ENCODE assay signal across 29 cellular contexts in genomic region chr15:80662756-80663553, GRCh38. TPM values are rescaled to one million over a fixed set of nuclear protein-coding genes. Genes with fewer than 3 reads are reported as not detected.
DNase-seq lines count a peak whose midpoint lies in the region; ATAC-seq, FAIRE-seq and TF ChIP-seq lines count a peak whose summit lies in the region.
"Had no signal": no experiment of that assay in that cellular context is flagged by ENCODE, and none has a peak within 500 bp of the region (broad histone marks: within the 10 kb centered on the region; RNA-seq: fewer than 3 reads in every experiment).

No MANE protein-coding gene starts in this region.

- no peak overlapping the region for H3K23ac ChIP-seq in IMR-90 (ENCODE audit: low read depth, low read length)

- H3K56ac ChIP-seq in IMR-90 (ENCODE audit: extremely low read depth, insufficient read depth, low read length) = no peak overlapping the region

- H2BK5ac ChIP-seq in IMR-90 (ENCODE audit: low read depth, low read length, poor library complexity, severe bottlenecking) = no peak overlapping the region

- no peak overlapping the region for H2BK15ac ChIP-seq in IMR-90 (ENCODE audit: low read depth, low read length)

- BruUV-seq in IMR-90 (replicated peaks; lab: Mats Ljungman, UMichigan) (no TSS peak), mammary epithelial cell (replicated peaks; lab: Mats Ljungman, UMichigan) (no TSS peak)

- dilution Hi-C loops in IMR-90 (cut with HindIII; ENCODE audit: low sequenced_read_pairs, unreplicated experiment) = no loop called here
- dilution Hi-C loops in mammary epithelial cell (cut with HindIII; ENCODE audit: low sequenced_read_pairs) = loop anchor here (5.0 kb wide), 1 partner anchor 36 kb away; no protein-coding TSS in a partner anchor

- no peaks in the 10 kb centered on the region for H3K27me3 ChIP-seq in IMR-90 (ENCODE audit: control insufficient read depth, insufficient read depth, low read length)
- no peaks in the 10 kb centered on the region for H3K27me3 ChIP-seq in mammary epithelial cell (ENCODE audit: insufficient read depth, low read length)
- H3K27me3 ChIP-seq: brain microvascular endothelial cell had no signal

- no peak overlapping the region for H4K91ac ChIP-seq in IMR-90 (ENCODE audit: insufficient read depth, low read depth, low read length)

- TF ChIP-seq RAD21 in A549 (conservative IDR thresholded peaks at IDR 0.05 in 1 of 2, IDR thresholded peaks at IDR 0.05 in 1 of 2) (no peak), IMR-90 (IDR thresholded peaks at IDR 0.05; ENCODE audit: low read length) (no peak)

- no peaks in the 10 kb centered on the region for H3K4me1 Mint-ChIP-seq in activated naive CD8-positive, alpha-beta T cell treated with anti-CD3 and anti-CD28 coated beads, Interleukin-2, amount 50 U/mL, for 24 hours
- H3K4me1 Mint-ChIP-seq: activated CD4-positive, alpha-beta T cell treated with anti-CD3 and anti-CD28 coated beads, Interleukin-2, amount 10 ng/mL, durations not matched to agents 7 days and 5 days; naive thymus-derived CD4-positive, alpha-beta T cell; stimulated activated effector memory CD8-positive, alpha-beta T cell treated with anti-CD3 and anti-CD28 coated beads, Interleukin-12 subunit alpha, Interleukin-12 subunit beta, amount 100 ng/mL, for 72 hours had no signal

- no peak overlapping the region for H2BK20ac ChIP-seq in IMR-90 (ENCODE audit: low read depth, low read length)

- peaks cover 21% of the 10 kb centered on the region for H3K27me3 Mint-ChIP-seq in activated naive CD8-positive, alpha-beta T cell treated with anti-CD3 and anti-CD28 coated beads, Interleukin-2, amount 50 U/mL, for 24 hours

- no peaks in the 10 kb centered on the region for H3K9me3 Mint-ChIP-seq in activated naive CD8-positive, alpha-beta T cell treated with anti-CD3 and anti-CD28 coated beads, Interleukin-2, amount 50 U/mL, for 24 hours
- H3K9me3 Mint-ChIP-seq: activated CD4-positive, alpha-beta T cell treated with anti-CD3 and anti-CD28 coated beads, Interleukin-2, amount 10 ng/mL, durations not matched to agents 7 days and 5 days; endodermal cell; stimulated activated effector memory CD8-positive, alpha-beta T cell treated with anti-CD3 and anti-CD28 coated beads, Interleukin-12 subunit alpha, Interleukin-12 subunit beta, amount 100 ng/mL, for 72 hours; T-helper 1 cell treated with Interleukin-12 subunit alpha and Interleukin-12 subunit beta and Interleukin-4 antibody, amounts not matched to agents 30 μg/mL and 1 μg/mL, for 36 hours had no signal

- H3K4me1 ChIP-seq in A549 (no peaks in the 10 kb centered on the region), IMR-90 (ENCODE audit: control insufficient read depth, insufficient read depth, low read length) (peaks cover 4% of the 10 kb centered on the region), mammary epithelial cell (ENCODE audit: insufficient read depth, low read length) (peaks cover 27% of the 10 kb centered on the region)
- H3K4me1 ChIP-seq: HAP-1 had no signal

- in situ Hi-C loops in IMR-90 (cut with MboI; ENCODE audit: low sequenced_read_pairs) = no loop called here
- in situ Hi-C loops in mammary epithelial cell (cut with MboI; ENCODE audit: low sequenced_read_pairs in 2 of 2) = no loop called here

- WGBS in A549 (ENCODE audit: missing lambda C conversion rate) = 73% methylated on average over 7 of the region's 7 CpGs
- WGBS in IMR-90 (ENCODE audit: extremely low coverage in 2 of 2, insufficient read length in 1 of 2), 2 experiments = 86% methylated on average over 2 of the region's 7 CpGs; no CpG with 5 or more reads in 1 of the 2 experiments
- 51% methylated on average over 6 of the region's 7 CpGs for WGBS in mammary epithelial cell (ENCODE audit: low coverage, missing lambda C conversion rate)

- TF ChIP-seq POLR2A in A549 (IDR thresholded peaks at IDR 0.05; ENCODE audit: low read length) (no peak), IMR-90 (IDR thresholded peaks at IDR 0.05; ENCODE audit: low read depth, low read length) (no peak)

- ATAC-seq in A549 (no peak), IMR-90 (ENCODE audit: low read depth) (no peak)
- no peak for ATAC-seq in activated naive CD8-positive, alpha-beta T cell treated with anti-CD3 and anti-CD28 coated beads, Interleukin-2, amount 50 U/mL, for 24 hours
- ATAC-seq: naive thymus-derived CD4-positive, alpha-beta T cell; stimulated activated effector memory CD8-positive, alpha-beta T cell treated with anti-CD3 and anti-CD28 coated beads, Interleukin-12 subunit alpha, Interleukin-12 subunit beta, amount 100 ng/mL, for 72 hours had no signal

- no peaks in the 10 kb centered on the region for H3K9me3 ChIP-seq in A549
- H3K9me3 ChIP-seq in IMR-90 (ENCODE audit: control insufficient read depth, insufficient read depth, low read length) = no peaks in the 10 kb centered on the region
- H3K9me3 ChIP-seq in mammary epithelial cell (replicated peaks; ENCODE audit: insufficient read depth, low read length) = no peaks in the 10 kb centered on the region
- H3K9me3 ChIP-seq: HAP-1 had no signal

- no peaks in the 10 kb centered on the region for H3K36me3 Mint-ChIP-seq in activated naive CD8-positive, alpha-beta T cell treated with anti-CD3 and anti-CD28 coated beads, Interleukin-2, amount 50 U/mL, for 24 hours (ENCODE audit: low read depth)
- H3K36me3 Mint-ChIP-seq: naive thymus-derived CD4-positive, alpha-beta T cell; stimulated activated effector memory CD8-positive, alpha-beta T cell treated with anti-CD3 and anti-CD28 coated beads, Interleukin-12 subunit alpha, Interleukin-12 subunit beta, amount 100 ng/mL, for 72 hours had no signal

- no peak overlapping the region for H2AK5ac ChIP-seq in IMR-90 (ENCODE audit: low read depth, low read length)

- TF ChIP-seq CTCF in A549 (IDR thresholded peaks at IDR 0.05) = no peak
- TF ChIP-seq CTCF in IMR-90 (conservative IDR thresholded peaks at IDR 0.05; ENCODE audit: low read depth, low read length) = no peak
- no peak for TF ChIP-seq CTCF in mammary epithelial cell (conservative IDR thresholded peaks at IDR 0.05 in 1 of 2, IDR thresholded peaks at IDR 0.05 in 1 of 2; ENCODE audit: extremely low read depth in 1 of 2, insufficient read depth in 1 of 2, low read depth in 1 of 2, low read length in 2 of 2)

- H3K79me1 ChIP-seq in IMR-90 (ENCODE audit: low read depth in 1 of 2, low read length in 2 of 2) = no peaks in the 10 kb centered on the region

- H3K4me3 ChIP-seq in A549 (no peak overlapping the region), IMR-90 (ENCODE audit: insufficient read depth, low read depth, low read length) (no peak overlapping the region), mammary epithelial cell (replicated peaks in 1 of 3; ENCODE audit: insufficient read depth in 1 of 3, low read depth in 2 of 3, low read length in 3 of 3) (no peak overlapping the region)
- H3K4me3 ChIP-seq: HAP-1, smooth muscle cell had no signal

- no peak for DNase-seq in A549 (ENCODE audit: low read depth in 1 of 2, low spot score in 1 of 2)
- no peak for DNase-seq in IMR-90
- DNase-seq in mammary epithelial cell = peak; percentile 95
- DNase-seq in left kidney (ENCODE audit: low read depth, low spot score) = peak; percentile 9
- no peak for DNase-seq in iPS-NIHi11 (ENCODE audit: low spot score)
- DNase-seq in epidermal melanocyte (ENCODE audit: insufficient read length, low spot score) = no peak
- DNase-seq in activated naive CD8-positive, alpha-beta T cell treated with anti-CD3 and anti-CD28 coated beads, Interleukin-2, amount 50 U/mL, for 24 hours = no peak
- no peak for DNase-seq in NCI-H2227 (lab: John Stamatoyannopoulos, UW; ENCODE audit: unreplicated experiment)
- DNase-seq: activated CD4-positive, alpha-beta T cell treated with anti-CD3 and anti-CD28 coated beads, Interleukin-2, amount 10 ng/mL, durations not matched to agents 7 days and 5 days; activated naive CD4-positive, alpha-beta T cell treated with Interleukin-2 at 50 U/mL for 16 hours; activated T-cell treated with anti-CD3 and anti-CD28 coated beads, Interleukin-2, amount 50 U/mL, for 48 hours; brain microvascular endothelial cell; cortex of kidney; EL; endodermal cell; kidney glomerular epithelial cell; mesenchymal stem cell; naive thymus-derived CD4-positive, alpha-beta T cell; NCI-H1048; stimulated activated CD4-positive, alpha-beta T cell treated with anti-CD3 and anti-CD28 coated beads, Interleukin-2, amount 100 ng/mL, for 48 hours; substantia nigra; WERI-Rb-1 had no signal

- H3K27ac ChIP-seq in A549 (no peak overlapping the region), IMR-90 (ENCODE audit: insufficient read depth, low read length) (no peak overlapping the region), mammary epithelial cell (ENCODE audit: insufficient read depth, low read depth, low read length) (peak overlapping the region; percentile 66)
- H3K27ac ChIP-seq: brain microvascular endothelial cell, C4-2B, WERI-Rb-1 had no signal

- H2BK120ac ChIP-seq in IMR-90 (ENCODE audit: low read depth, low read length) = no peak overlapping the region

- H4K8ac ChIP-seq in IMR-90 (ENCODE audit: low read depth in 2 of 2, low read length in 2 of 2) = no peak overlapping the region

- no peak for TF ChIP-seq EP300 in A549 (IDR thresholded peaks at IDR 0.05)

- intact Hi-C loops in IMR-90 (cut with micrococcal nuclease) = no loop called here
- intact Hi-C loops in mammary epithelial cell (cut with micrococcal nuclease) = loop anchor here (2.0 kb wide), 2 partner anchors 16 to 82 kb away; no protein-coding TSS in a partner anchor

- no peak overlapping the region for H3K4me3 Mint-ChIP-seq in activated naive CD8-positive, alpha-beta T cell treated with anti-CD3 and anti-CD28 coated beads, Interleukin-2, amount 50 U/mL, for 24 hours
- H3K4me3 Mint-ChIP-seq: activated CD4-positive, alpha-beta T cell treated with anti-CD3 and anti-CD28 coated beads, Interleukin-2, amount 10 ng/mL, durations not matched to agents 7 days and 5 days; endodermal cell; naive thymus-derived CD4-positive, alpha-beta T cell; stimulated activated effector memory CD8-positive, alpha-beta T cell treated with anti-CD3 and anti-CD28 coated beads, Interleukin-12 subunit alpha, Interleukin-12 subunit beta, amount 100 ng/mL, for 72 hours; T-helper 1 cell treated with Interleukin-12 subunit alpha and Interleukin-12 subunit beta and Interleukin-4 antibody, amounts not matched to agents 30 μg/mL and 1 μg/mL, for 36 hours had no signal

- H2AK9ac ChIP-seq in IMR-90 (replicated peaks; ENCODE audit: low read depth, low read length, poor library complexity) = no peak overlapping the region

- FAIRE-seq in A549 (lab: Jason Lieb, UNC) = peak; percentile 56
- FAIRE-seq: D721Med, RCC 7860 had no signal

- H2AFZ ChIP-seq in IMR-90 (replicated peaks; ENCODE audit: low read length, poor library complexity) = no peak overlapping the region
- no peak overlapping the region for H2AFZ ChIP-seq in mammary epithelial cell (ENCODE audit: low read depth, low read length)

- 0 out of 2 replicates have a peak, but pooled peaks cover 2% of the 10 kb centered on the region for H3K9me1 ChIP-seq in IMR-90 (ENCODE audit: insufficient read depth, low read length)

- H3K4ac ChIP-seq in IMR-90 (ENCODE audit: low read depth, low read length) = no peak overlapping the region; the same call in 1 of the 2 replicates

- POLR2A ChIA-PET in A549 (lab: Yijun Ruan, JAX) = no interaction called here
- POLR2A ChIA-PET in IMR-90 (lab: Charles Lee; ENCODE audit: unreplicated experiment) = no interaction called here

- H3K27ac Mint-ChIP-seq in activated naive CD8-positive, alpha-beta T cell treated with anti-CD3 and anti-CD28 coated beads, Interleukin-2, amount 50 U/mL, for 24 hours = no peak overlapping the region
- H3K27ac Mint-ChIP-seq: activated CD4-positive, alpha-beta T cell treated with anti-CD3 and anti-CD28 coated beads, Interleukin-2, amount 10 ng/mL, durations not matched to agents 7 days and 5 days; endodermal cell; naive thymus-derived CD4-positive, alpha-beta T cell; stimulated activated effector memory CD8-positive, alpha-beta T cell treated with anti-CD3 and anti-CD28 coated beads, Interleukin-12 subunit alpha, Interleukin-12 subunit beta, amount 100 ng/mL, for 72 hours; T-helper 1 cell treated with Interleukin-12 subunit alpha and Interleukin-12 subunit beta and Interleukin-4 antibody, amounts not matched to agents 30 μg/mL and 1 μg/mL, for 36 hours had no signal

- no peak overlapping the region for H3K4me2 ChIP-seq in A549
- no peak overlapping the region for H3K4me2 ChIP-seq in IMR-90 (ENCODE audit: low read depth, low read length)
- H3K4me2 ChIP-seq in mammary epithelial cell (ENCODE audit: insufficient read depth, low read depth, low read length) = peak overlapping the region; percentile 52
- H3K4me2 ChIP-seq: smooth muscle cell had no signal

- H3K14ac ChIP-seq in IMR-90 (replicated peaks; ENCODE audit: low read depth, low read length) = no peak overlapping the region

- CTCF ChIA-PET in A549 (lab: Yijun Ruan, JAX) (interaction anchor here (1.0 to 5.5 kb wide), 4 partner anchors 42 to 116 kb away, joined by 3 to 67 read pairs (median 16); partner anchors contain the start of gene CEMIP), IMR-90 (lab: Yijun Ruan, JAX) (interaction anchor here (1.3 kb wide), 1 partner anchor 24 kb away, joined by 3 read pairs; no protein-coding TSS in a partner anchor), mammary epithelial cell (lab: Charles Lee; ENCODE audit: low non-redundant PET) (interaction anchor here (0.6 to 0.9 kb wide), 5 partner anchors 24 to 116 kb away, joined by 3 to 6 read pairs (median 4); partner anchors contain the start of gene CEMIP)

- H3K9ac ChIP-seq in IMR-90 (ENCODE audit: low read depth, low read length) = no peak overlapping the region
- H3K9ac ChIP-seq in mammary epithelial cell (ENCODE audit: insufficient read depth, low read length) = no peak overlapping the region

- H4K5ac ChIP-seq in IMR-90 (ENCODE audit: low read depth, low read length) = no peak overlapping the region

- H3K18ac ChIP-seq in IMR-90 (ENCODE audit: low read depth, low read length) = no peak overlapping the region

- H3K36me3 ChIP-seq in IMR-90 (ENCODE audit: control insufficient read depth, insufficient read depth, low read length) (no peaks in the 10 kb centered on the region), mammary epithelial cell (ENCODE audit: insufficient read depth, low read length) (no peaks in the 10 kb centered on the region)
- H3K36me3 ChIP-seq: brain microvascular endothelial cell, HAP-1, WERI-Rb-1 had no signal

- H3K79me2 ChIP-seq in mammary epithelial cell (ENCODE audit: insufficient read depth, low read length) = no peaks in the 10 kb centered on the region

- H4K20me1 ChIP-seq in IMR-90 (ENCODE audit: insufficient read depth, low read length) (no peaks in the 10 kb centered on the region), mammary epithelial cell (ENCODE audit: insufficient read depth, low read length) (no peaks in the 10 kb centered on the region)

RNA-seq across cellular contexts. Expression of gene ABHD17C, which starts 32.2 kb away (rescaled TPM):
- polyA plus RNA-seq in A549 (2011; rRNA removed) (23.7 and 24.9 TPM in 2 replicates), A549 (2017; fragmentation: RNase III; extraction: RNeasy Plus Mini Kit Qiagen cat#74134 plus additional on column Dnase treatment) (13.8 to 15.2 TPM (median 14.0 TPM) in 3 replicates), IMR-90 (2012; rRNA removed) (10.3 TPM in 2 replicates), mammary epithelial cell (21.7 TPM)
- 11.6 and 16.6 TPM in 2 replicates for polyA plus RNA-seq in A549 (2012; cell fraction: cytosol; rRNA removed)
- polyA plus RNA-seq in A549 (2012; cell fraction: nucleus; rRNA removed) = 7.9 and 9.4 TPM in 2 replicates
- 21.2 and 26.1 TPM in 2 replicates for polyA minus RNA-seq in A549 (2011; rRNA and poly(A)+ RNA removed)
- total RNA-seq in IMR-90 (2012; rRNA removed) (5.3 and 5.4 TPM in 2 replicates), mammary epithelial cell (10 to 100 TPM in 1 of 2 donors, 1 to 10 TPM in 1; 5.2 to 23.2 TPM)
- polyA plus RNA-seq in IMR-90 (2012; cell fraction: cytosol; rRNA removed) = 6.5 and 8.3 TPM in 2 replicates
- 4.5 and 10.1 TPM in 2 replicates for polyA plus RNA-seq in IMR-90 (2012; cell fraction: nucleus; rRNA removed; ENCODE audit: low replicate concordance)
- 38.2 TPM for polyA minus RNA-seq in mammary epithelial cell

Comparison
In these comparisons a context has a peak if more than half of its experiments do, and no peak if none do; other contexts are left out.
1. DNase-seq: peak in mammary epithelial cell (single experiment) and left kidney (single experiment); none in A549 (0 of 2), IMR-90 (single experiment), iPS-NIHi11 (single experiment), epidermal melanocyte (single experiment), activated naive CD8-positive, alpha-beta T cell treated with anti-CD3 and anti-CD28 coated beads, Interleukin-2, amount 50 U/mL, for 24 hours (single experiment) and NCI-H2227 (single experiment).